Comparison of ENCODE assay signal across 18 cellular contexts in the genomic region with DNA sequence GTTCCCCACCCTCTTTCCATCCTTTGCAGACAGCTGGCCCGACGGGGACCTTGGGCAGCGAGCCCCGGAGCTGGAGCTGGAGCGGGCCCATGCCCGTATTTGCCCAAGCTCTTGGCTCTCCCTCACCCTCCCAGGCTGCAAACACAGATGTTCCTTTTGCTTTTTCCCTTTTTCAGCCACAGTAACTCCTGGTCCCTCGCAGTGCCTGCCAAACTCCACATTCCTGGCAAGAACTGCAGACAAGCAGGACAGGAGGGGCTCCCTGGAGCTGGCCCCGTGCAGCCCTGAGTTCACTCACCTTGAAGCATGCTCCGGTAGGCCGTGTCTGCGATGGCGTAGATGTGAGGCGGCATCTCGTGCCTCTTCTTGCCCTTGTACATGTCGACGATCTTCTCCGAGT. TPM values are rescaled to one million over a fixed set of nuclear protein-coding genes. Genes with fewer than 3 reads are reported as not detected.
DNase-seq lines count a peak whose midpoint lies in the region; ATAC-seq and TF ChIP-seq lines count a peak whose summit lies in the region.
"Had no signal": no experiment of that assay in that cellular context is flagged by ENCODE, and none has a peak within 500 bp of the region (broad histone marks: within the 10 kb centered on the region; RNA-seq: fewer than 3 reads in every experiment).

No MANE protein-coding gene starts in this region.

- no peaks in the 10 kb centered on the region for H3K9me1 ChIP-seq in IMR-90 (ENCODE audit: insufficient read depth, low read length)

- no peak overlapping the region for H2BK120ac ChIP-seq in IMR-90 (ENCODE audit: low read depth, low read length)

- H4K8ac ChIP-seq in IMR-90 (ENCODE audit: low read depth in 2 of 2, low read length in 2 of 2): no peak overlapping the region; a peak in 1 of 4 replicates

- no peak overlapping the region for H2AK9ac ChIP-seq in IMR-90 (replicated peaks; ENCODE audit: low read depth, low read length, poor library complexity)

- no peak overlapping the region for H2BK15ac ChIP-seq in IMR-90 (ENCODE audit: low read depth, low read length)

- no peak overlapping the region for H3K27ac ChIP-seq in IMR-90 (ENCODE audit: insufficient read depth, low read length)
- H3K27ac ChIP-seq in stomach smooth muscle (ENCODE audit: low read length): peak overlapping the region; percentile 92
- H3K27ac ChIP-seq: KMS-11 had no signal

- no peak overlapping the region for H4K91ac ChIP-seq in IMR-90 (ENCODE audit: insufficient read depth, low read depth, low read length)

- ATAC-seq in IMR-90 (ENCODE audit: low read depth): no peak
- ATAC-seq: GM12878 had no signal

- intact Hi-C loops in IMR-90 (cut with micrococcal nuclease): loop anchor here (5.0 kb wide), 1 partner anchor 56 kb away; no protein-coding TSS in a partner anchor

- in situ Hi-C loops in IMR-90 (cut with MboI; ENCODE audit: low sequenced_read_pairs): no loop called here

- H3K36me3 ChIP-seq in IMR-90 (ENCODE audit: control insufficient read depth, insufficient read depth, low read length): no peaks in the 10 kb centered on the region
- peaks cover 53 to 61% of the 10 kb centered on the region in 2 donors for H3K36me3 ChIP-seq in stomach smooth muscle (ENCODE audit: control insufficient read depth in 2 of 2, insufficient read depth in 2 of 2, low read length in 2 of 2)

- no peak overlapping the region for H2AK5ac ChIP-seq in IMR-90 (ENCODE audit: low read depth, low read length)

- H3K4ac ChIP-seq in IMR-90 (ENCODE audit: low read depth, low read length): no peak overlapping the region

- H3K18ac ChIP-seq in IMR-90 (ENCODE audit: low read depth, low read length): no peak overlapping the region

- no peak overlapping the region for H3K4me2 ChIP-seq in IMR-90 (ENCODE audit: low read depth, low read length)
- H3K4me2 ChIP-seq: KMS-11 had no signal

- no peak overlapping the region for H4K5ac ChIP-seq in IMR-90 (ENCODE audit: low read depth, low read length)

- dilution Hi-C loops in IMR-90 (cut with HindIII; ENCODE audit: low sequenced_read_pairs, unreplicated experiment): no loop called here

- TF ChIP-seq CTCF in IMR-90 (conservative IDR thresholded peaks at IDR 0.05; ENCODE audit: low read depth, low read length): no peak

- CTCF ChIA-PET in IMR-90 (lab: Yijun Ruan, JAX): interaction anchor here (0.6 to 2.0 kb wide), 4 partner anchors 10 to 372 kb away, joined by 3 to 7 read pairs (median 4); no protein-coding TSS in a partner anchor

- no TSS peak for BruUV-seq in IMR-90 (replicated peaks; lab: Mats Ljungman, UMichigan)

- H2BK20ac ChIP-seq in IMR-90 (ENCODE audit: low read depth, low read length): no peak overlapping the region

- no peak overlapping the region for H2BK5ac ChIP-seq in IMR-90 (ENCODE audit: low read depth, low read length, poor library complexity, severe bottlenecking)

- H3K4me3 ChIP-seq in IMR-90 (ENCODE audit: insufficient read depth, low read depth, low read length) (no peak overlapping the region), stomach smooth muscle (ENCODE audit: low read length in 2 of 2) (peak overlapping the region in 1 of 2 donors; percentile 44)
- H3K4me3 ChIP-seq: GM12878 had no signal

- peaks cover 9% of the 10 kb centered on the region for H3K27me3 ChIP-seq in IMR-90 (ENCODE audit: control insufficient read depth, insufficient read depth, low read length)
- H3K27me3 ChIP-seq in stomach smooth muscle (ENCODE audit: control insufficient read depth in 1 of 2, insufficient read depth in 2 of 2, low read length in 2 of 2): no peaks in the 10 kb centered on the region

- H3K79me1 ChIP-seq in IMR-90 (ENCODE audit: low read depth in 1 of 2, low read length in 2 of 2): no peaks in the 10 kb centered on the region

- no peak overlapping the region for H3K14ac ChIP-seq in IMR-90 (replicated peaks; ENCODE audit: low read depth, low read length)

- H3K56ac ChIP-seq in IMR-90 (ENCODE audit: extremely low read depth, insufficient read depth, low read length): no peak overlapping the region

- DNase-seq in IMR-90: no peak
- DNase-seq in astrocyte of the hippocampus (ENCODE audit: low read depth, low spot score): peak; percentile 21
- peak; percentile 10 for DNase-seq in medulla oblongata (ENCODE audit: extremely low spot score)
- no peak for DNase-seq in effector CD4-positive, alpha-beta T cell
- no peak for DNase-seq in NCI-H345 treated with DMSO at 0.1 percent for 48 hours (lab: John Stamatoyannopoulos, UW; ENCODE audit: unreplicated experiment)
- DNase-seq in GDM1 (lab: John Stamatoyannopoulos, UW): no peak
- DNase-seq in NCI-H146 treated with DMSO at 0.1 percent for 48 hours (lab: John Stamatoyannopoulos, UW; ENCODE audit: unreplicated experiment): no peak
- DNase-seq: activated CD4-positive, alpha-beta memory T cell treated with anti-CD3 and anti-CD28 coated beads for 36 hours; activated CD4-positive, CD25-positive, alpha-beta regulatory T cell; activated naive CD4-positive, alpha-beta T cell; CD4-positive, CD25-positive, alpha-beta regulatory T cell; NCI-H2081; NCI-H510A treated with DMSO at 0.1 percent for 48 hours; stimulated activated CD4-positive, alpha-beta T cell treated with anti-CD3 and anti-CD28 coated beads, Interleukin-15, amount 100 ng/mL, for 24 hours; T1000 had no signal

- TF ChIP-seq RAD21 in IMR-90 (IDR thresholded peaks at IDR 0.05; ENCODE audit: low read length): no peak

- peak overlapping the region; percentile 17 for H2AFZ ChIP-seq in IMR-90 (replicated peaks; ENCODE audit: low read length, poor library complexity)

- H3K9ac ChIP-seq in IMR-90 (ENCODE audit: low read depth, low read length): no peak overlapping the region
- peak overlapping the region; percentile 23 to 29 for H3K9ac ChIP-seq in stomach smooth muscle (ENCODE audit: low read length in 2 of 2)
- H3K9ac ChIP-seq: KMS-11 had no signal

- H3K9me3 ChIP-seq in IMR-90 (ENCODE audit: control insufficient read depth, insufficient read depth, low read length) (no peaks in the 10 kb centered on the region), stomach smooth muscle (ENCODE audit: control insufficient read depth in 2 of 2, low read length in 2 of 2) (no peaks in the 10 kb centered on the region)

- POLR2A ChIA-PET in IMR-90 (lab: Charles Lee; ENCODE audit: unreplicated experiment): no interaction called here

- no peak for TF ChIP-seq POLR2A in IMR-90 (IDR thresholded peaks at IDR 0.05; ENCODE audit: low read depth, low read length)

- H3K4me1 ChIP-seq in IMR-90 (ENCODE audit: control insufficient read depth, insufficient read depth, low read length): no peaks in the 10 kb centered on the region
- H3K4me1 ChIP-seq in stomach smooth muscle (ENCODE audit: control insufficient read depth, insufficient read depth, low read length): peaks cover 82% of the 10 kb centered on the region

- WGBS in IMR-90 (ENCODE audit: extremely low coverage in 2 of 2, insufficient read length in 1 of 2), 2 experiments: 29% methylated on average over 1 of the region's 17 CpGs; no CpG with 5 or more reads in 1 of the 2 experiments

- H4K20me1 ChIP-seq in IMR-90 (ENCODE audit: insufficient read depth, low read length): no peaks in the 10 kb centered on the region

- H3K23ac ChIP-seq in IMR-90 (ENCODE audit: low read depth, low read length): no peak overlapping the region

TF ChIP-seq in IMR-90, 13 proteins besides CTCF, POLR2A, EP300 and RAD21:
- TF ChIP-seq USF2 (IDR thresholded peaks at IDR 0.05; ENCODE audit: low read depth, low read length) (no peak), NFE2L2 (IDR thresholded peaks at IDR 0.05; ENCODE audit: low read depth, low read length) (no peak), MAZ (IDR thresholded peaks at IDR 0.05; ENCODE audit: borderline replicate concordance, low read depth, low read length) (no peak), MAFK (IDR thresholded peaks at IDR 0.05; ENCODE audit: low read depth, low read length) (no peak), CEBPB (IDR thresholded peaks at IDR 0.05; ENCODE audit: low read depth, low read length) (no peak), SMC3 (IDR thresholded peaks at IDR 0.05; ENCODE audit: low read depth, low read length) (no peak), BHLHE40 (IDR thresholded peaks at IDR 0.05; ENCODE audit: low read depth, low read length) (no peak), FOS (IDR thresholded peaks at IDR 0.05; ENCODE audit: low read depth, low read length) (no peak), CHD1 (IDR thresholded peaks at IDR 0.05; ENCODE audit: low read depth, low read length) (no peak), RCOR1 (IDR thresholded peaks at IDR 0.05; ENCODE audit: insufficient replicate concordance, low read length) (no peak), MXI1 (IDR thresholded peaks at IDR 0.05; ENCODE audit: borderline replicate concordance, low read depth, low read length) (no peak), RFX5 (IDR thresholded peaks at IDR 0.05; ENCODE audit: low read depth, low read length) (no peak)
- TF ChIP-seq, protein P1, sequence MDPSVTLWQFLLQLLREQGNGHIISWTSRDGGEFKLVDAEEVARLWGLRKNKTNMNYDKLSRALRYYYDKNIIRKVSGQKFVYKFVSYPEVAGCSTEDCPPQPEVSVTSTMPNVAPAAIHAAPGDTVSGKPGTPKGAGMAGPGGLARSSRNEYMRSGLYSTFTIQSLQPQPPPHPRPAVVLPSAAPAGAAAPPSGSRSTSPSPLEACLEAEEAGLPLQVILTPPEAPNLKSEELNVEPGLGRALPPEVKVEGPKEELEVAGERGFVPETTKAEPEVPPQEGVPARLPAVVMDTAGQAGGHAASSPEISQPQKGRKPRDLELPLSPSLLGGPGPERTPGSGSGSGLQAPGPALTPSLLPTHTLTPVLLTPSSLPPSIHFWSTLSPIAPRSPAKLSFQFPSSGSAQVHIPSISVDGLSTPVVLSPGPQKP (IDR thresholded peaks at IDR 0.05; ENCODE audit: borderline replicate concordance, low read depth, low read length): no peak

RNA-seq across cellular contexts. Expression of gene MYH11, which starts 33.9 kb away (rescaled TPM):
- under 0.01 TPM in 2 replicates for total RNA-seq in IMR-90 (2012; rRNA removed)
- polyA plus RNA-seq in IMR-90 (2012; rRNA removed): 0.03 and 0.12 TPM in 2 replicates
- polyA plus RNA-seq in IMR-90 (2012; cell fraction: cytosol; rRNA removed): under 0.01 and 0.02 TPM in 2 replicates
- 0.01 and 0.02 TPM in 2 replicates for polyA plus RNA-seq in IMR-90 (2012; cell fraction: nucleus; rRNA removed; ENCODE audit: low replicate concordance)
- total RNA-seq: CD4-positive, CD25-positive, alpha-beta regulatory T cell had no signal

Comparison
In these comparisons a context has a peak if more than half of its experiments do, and no peak if none do; other contexts are left out.
1. DNase-seq: peak in astrocyte of the hippocampus (single experiment) and medulla oblongata (single experiment); none in IMR-90 (single experiment), effector CD4-positive, alpha-beta T cell (single experiment), NCI-H345 treated with DMSO at 0.1 percent for 48 hours (single experiment), GDM1 (single experiment) and NCI-H146 treated with DMSO at 0.1 percent for 48 hours (single experiment).